Comparison of ENCODE assay signal across 9 cellular contexts in the genomic region with DNA sequence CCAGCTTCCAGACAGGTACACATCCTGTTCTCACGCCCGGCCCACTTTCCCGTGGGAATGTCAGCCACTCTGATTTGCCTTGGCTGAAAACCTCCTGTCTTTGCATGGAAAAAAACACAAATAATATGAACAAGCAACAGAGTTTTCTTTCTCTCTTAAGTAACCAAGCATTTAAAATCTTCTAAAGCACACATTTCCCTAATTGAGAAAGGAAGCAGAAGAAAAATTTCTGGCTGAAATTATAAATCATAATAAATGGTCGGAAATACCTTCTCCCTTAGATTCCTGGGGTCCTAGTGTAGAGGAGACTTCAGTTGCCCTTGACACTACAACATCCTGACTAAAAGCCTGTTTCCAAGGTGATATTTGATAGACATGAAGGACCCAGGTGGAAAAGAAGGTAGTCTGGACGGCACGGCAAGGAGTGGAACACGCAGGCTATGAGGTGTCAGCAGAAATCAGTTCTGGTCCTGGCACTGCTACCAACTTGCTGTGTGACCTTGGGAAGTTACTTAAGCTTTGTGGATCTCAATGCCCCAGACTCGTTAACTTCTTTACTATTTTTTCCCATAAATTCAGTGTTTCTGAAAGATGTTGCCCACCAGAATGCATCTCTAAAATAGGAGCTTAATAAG. TPM values are rescaled to one million over a fixed set of nuclear protein-coding genes. Genes with fewer than 3 reads are reported as not detected.
A peak's percentile ranks its signal among the peaks of the same experiment; 100 is the strongest.
DNase-seq lines count a peak whose midpoint lies in the region; ATAC-seq and TF ChIP-seq lines count a peak whose summit lies in the region.
"Had no signal": no experiment of that assay in that cellular context is flagged by ENCODE, and none has a peak within 500 bp of the region (broad histone marks: within the 10 kb centered on the region; RNA-seq: fewer than 3 reads in every experiment).

No MANE protein-coding gene starts in this region.

- H3K4me3 Mint-ChIP-seq in activated CD4-positive, alpha-beta T cell treated with anti-CD3 and anti-CD28 coated beads, Interleukin-2, amount 10 ng/mL, durations not matched to agents 7 days and 5 days: peak overlapping the region; percentile 63
- peak overlapping the region; percentile 77 to 85 for H3K4me3 Mint-ChIP-seq in effector memory CD8-positive, alpha-beta T cell
- H3K4me3 Mint-ChIP-seq in stimulated activated memory B cell treated with anti-CD40 and anti-IgM and Interleukin-4, amounts not matched to agents 10 μg/mL and 1 μg/mL and 100 μg/mL, for 72 hours: peak overlapping the region; percentile 74

- CTCF ChIA-PET in activated CD4-positive, alpha-beta T cell treated with anti-CD3 and anti-CD28 coated beads, Interleukin-2, amount 10 ng/mL, durations not matched to agents 7 days and 5 days (lab: Charles Lee): interaction anchor here (0.8 to 4.0 kb wide), 29 partner anchors 8 to 488 kb away, joined by 3 to 26 read pairs (median 4); a partner anchor contains a TSS

- H3K9ac ChIP-seq in OCI-LY3 (ENCODE audit: low read length): no peak overlapping the region

- no peaks in the 10 kb centered on the region for H3K9me3 Mint-ChIP-seq in activated CD4-positive, alpha-beta T cell treated with anti-CD3 and anti-CD28 coated beads, Interleukin-2, amount 10 ng/mL, durations not matched to agents 7 days and 5 days
- no peaks in the 10 kb centered on the region for H3K9me3 Mint-ChIP-seq in effector memory CD8-positive, alpha-beta T cell
- no peaks in the 10 kb centered on the region for H3K9me3 Mint-ChIP-seq in stimulated activated memory B cell treated with anti-CD40 and anti-IgM and Interleukin-4, amounts not matched to agents 10 μg/mL and 1 μg/mL and 100 μg/mL, for 72 hours

- peak overlapping the region; percentile 78 for H3K27ac Mint-ChIP-seq in activated CD4-positive, alpha-beta T cell treated with anti-CD3 and anti-CD28 coated beads, Interleukin-2, amount 10 ng/mL, durations not matched to agents 7 days and 5 days
- H3K27ac Mint-ChIP-seq in effector memory CD8-positive, alpha-beta T cell: no peak overlapping the region
- peak overlapping the region; percentile 85 for H3K27ac Mint-ChIP-seq in stimulated activated memory B cell treated with anti-CD40 and anti-IgM and Interleukin-4, amounts not matched to agents 10 μg/mL and 1 μg/mL and 100 μg/mL, for 72 hours

- peak overlapping the region; percentile 79; the same call in 1 of the 2 replicates for H3K4me3 ChIP-seq in OCI-LY3 (ENCODE audit: low read length)

- H3K4me1 Mint-ChIP-seq in activated CD4-positive, alpha-beta T cell treated with anti-CD3 and anti-CD28 coated beads, Interleukin-2, amount 10 ng/mL, durations not matched to agents 7 days and 5 days: peaks cover 21% of the 10 kb centered on the region
- H3K4me1 Mint-ChIP-seq in effector memory CD8-positive, alpha-beta T cell (ENCODE audit: low read depth in 2 of 2): peaks cover 6 to 11% of the 10 kb centered on the region in 2 donors
- H3K4me1 Mint-ChIP-seq in stimulated activated memory B cell treated with anti-CD40 and anti-IgM and Interleukin-4, amounts not matched to agents 10 μg/mL and 1 μg/mL and 100 μg/mL, for 72 hours: peaks cover 18% of the 10 kb centered on the region

- no peak for DNase-seq in activated CD4-positive, alpha-beta T cell treated with anti-CD3 and anti-CD28 coated beads, Interleukin-2, amount 10 ng/mL, durations not matched to agents 7 days and 5 days
- DNase-seq in activated CD4-positive, alpha-beta T cell treated with anti-CD3 and anti-CD28 coated beads, Interleukin-2, amount 50 U/mL, for 4 hours: no peak
- DNase-seq in effector memory CD8-positive, alpha-beta T cell: no peak
- DNase-seq in putamen (ENCODE audit: low spot score): no peak

- peaks cover 6% of the 10 kb centered on the region; the same call in 1 of the 2 replicates for H3K27me3 ChIP-seq in OCI-LY3 (ENCODE audit: low read depth, low read length)
- H3K27me3 ChIP-seq: neutrophil had no signal

- H3K27ac ChIP-seq in OCI-LY3 (ENCODE audit: low read length): no peak overlapping the region
- H3K27ac ChIP-seq: neutrophil had no signal

- no peaks in the 10 kb centered on the region for H3K36me3 Mint-ChIP-seq in activated CD4-positive, alpha-beta T cell treated with anti-CD3 and anti-CD28 coated beads, Interleukin-2, amount 10 ng/mL, durations not matched to agents 7 days and 5 days (ENCODE audit: low read depth)
- peaks cover 4% of the 10 kb centered on the region for H3K36me3 Mint-ChIP-seq in effector memory CD8-positive, alpha-beta T cell (ENCODE audit: insufficient read depth)
- H3K36me3 Mint-ChIP-seq in stimulated activated memory B cell treated with anti-CD40 and anti-IgM and Interleukin-4, amounts not matched to agents 10 μg/mL and 1 μg/mL and 100 μg/mL, for 72 hours: no peaks in the 10 kb centered on the region

- no peak overlapping the region for H2AFZ ChIP-seq in OCI-LY3 (ENCODE audit: low read depth, low read length)

- no peaks in the 10 kb centered on the region for H3K36me3 ChIP-seq in OCI-LY3 (replicated peaks; ENCODE audit: low read depth, low read length)
- H3K36me3 ChIP-seq: neutrophil had no signal

- H4K20me1 ChIP-seq in OCI-LY3 (ENCODE audit: insufficient read depth, low read length): no peaks in the 10 kb centered on the region

- POLR2A ChIA-PET in activated CD4-positive, alpha-beta T cell treated with anti-CD3 and anti-CD28 coated beads, Interleukin-2, amount 10 ng/mL, durations not matched to agents 7 days and 5 days (lab: Charles Lee): no interaction called here

- H3K9me3 ChIP-seq in OCI-LY3 (ENCODE audit: insufficient read depth, low read length): no peaks in the 10 kb centered on the region
- H3K9me3 ChIP-seq: neutrophil had no signal

- H3K79me2 ChIP-seq in OCI-LY3 (ENCODE audit: low read length): no peaks in the 10 kb centered on the region

- TF ChIP-seq CTCF in OCI-LY3 (IDR thresholded peaks at IDR 0.05; ENCODE audit: low read depth, low read length): no peak

- peaks cover 2% of the 10 kb centered on the region for H3K27me3 Mint-ChIP-seq in activated CD4-positive, alpha-beta T cell treated with anti-CD3 and anti-CD28 coated beads, Interleukin-2, amount 10 ng/mL, durations not matched to agents 7 days and 5 days
- peaks cover 8 to 12% of the 10 kb centered on the region in 2 donors for H3K27me3 Mint-ChIP-seq in effector memory CD8-positive, alpha-beta T cell
- H3K27me3 Mint-ChIP-seq in stimulated activated memory B cell treated with anti-CD40 and anti-IgM and Interleukin-4, amounts not matched to agents 10 μg/mL and 1 μg/mL and 100 μg/mL, for 72 hours: peaks cover 14% of the 10 kb centered on the region

- H3K4me1 ChIP-seq in OCI-LY3 (ENCODE audit: low read length): peaks cover 39% of the 10 kb centered on the region

- H3K4me2 ChIP-seq in OCI-LY3 (ENCODE audit: low read length): peak overlapping the region; percentile 99; the same call in 1 of the 2 replicates

- ATAC-seq in effector memory CD8-positive, alpha-beta T cell (replicated peaks): no peak
- ATAC-seq in stimulated activated memory B cell treated with anti-CD40 and anti-IgM and Interleukin-4, amounts not matched to agents 10 μg/mL and 1 μg/mL and 100 μg/mL, for 72 hours: no peak
- no peak for ATAC-seq in GM18498 (IDR thresholded peaks at IDR 0.05; ENCODE audit: unreplicated experiment)
- ATAC-seq in GM21447 (IDR thresholded peaks at IDR 0.05; ENCODE audit: unreplicated experiment): no peak

RNA-seq across cellular contexts. Expression of a gene that starts 37.0 kb away (rescaled TPM):
- total RNA-seq in activated CD4-positive, alpha-beta T cell treated with anti-CD3 and anti-CD28 coated beads, Interleukin-2, amount 10 ng/mL, durations not matched to agents 7 days and 5 days: 1 to 10 TPM; 6.5 to 8.0 TPM

Comparison
In these comparisons a context has a peak if more than half of its experiments do, and no peak if none do; other contexts are left out.
1. H3K27ac Mint-ChIP-seq: peak in activated CD4-positive, alpha-beta T cell treated with anti-CD3 and anti-CD28 coated beads, Interleukin-2, amount 10 ng/mL, durations not matched to agents 7 days and 5 days (single experiment) and stimulated activated memory B cell treated with anti-CD40 and anti-IgM and Interleukin-4, amounts not matched to agents 10 μg/mL and 1 μg/mL and 100 μg/mL, for 72 hours (single experiment); none in effector memory CD8-positive, alpha-beta T cell (0 of 2).
2. Peak in every context shown above with its lines, with median percentiles within 50 percentile points of each other: H3K4me3 Mint-ChIP-seq.